In the genomic region with DNA sequence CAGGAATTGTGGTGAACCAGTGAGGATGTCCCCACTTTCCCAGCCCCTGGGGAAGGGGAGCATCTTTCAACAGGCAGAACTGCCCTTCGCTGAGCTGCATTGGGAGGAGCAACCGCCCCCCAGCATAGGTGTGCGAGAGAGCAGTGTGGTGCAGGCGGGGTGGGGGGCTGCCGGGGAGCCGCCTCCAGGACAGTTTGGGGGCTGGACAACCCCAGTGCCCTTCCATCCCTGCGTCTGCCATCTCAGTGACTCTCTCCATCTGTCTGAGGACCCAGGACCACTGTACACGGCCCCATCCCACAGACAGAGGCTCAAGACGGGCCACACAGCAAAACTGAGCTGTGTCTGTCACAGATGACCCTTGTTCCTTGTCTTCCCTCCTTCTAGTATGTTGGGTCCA, we compare ENCODE assay signal across 17 cellular contexts. TPM values are rescaled to one million over a fixed set of nuclear protein-coding genes. Genes with fewer than 3 reads are reported as not detected.
"Had no signal": no experiment of that assay in that cellular context is flagged by ENCODE, and none has a peak within 500 bp of the region (broad histone marks: within the 10 kb centered on the region; RNA-seq: fewer than 3 reads in every experiment).

No MANE protein-coding gene starts in this region.

- H3K4me3 ChIP-seq: coronary artery, esophagus muscularis mucosa, SJCRH30, smooth muscle cell, testis, upper lobe of left lung had no signal

- H3K27ac ChIP-seq: esophagus muscularis mucosa, parathyroid adenoma, SJCRH30, upper lobe of left lung had no signal

- H3K9me3 ChIP-seq: esophagus muscularis mucosa, SJCRH30, testis, upper lobe of left lung had no signal

- H3K36me3 ChIP-seq: SJCRH30, upper lobe of left lung had no signal

- H3K4me1 ChIP-seq: parathyroid adenoma, SJCRH30, upper lobe of left lung had no signal

- H3K4me1 Mint-ChIP-seq: activated CD4-positive, alpha-beta T cell treated with anti-CD3 and anti-CD28 coated beads, Interleukin-2, amount 10 ng/mL, durations not matched to agents 7 days and 5 days; activated naive CD4-positive, alpha-beta T cell treated with anti-CD3 and anti-CD28 coated beads, Interleukin-2, amount 10 ng/mL, durations not matched to agents 7 days and 5 days had no signal

- H3K4me3 Mint-ChIP-seq: activated CD4-positive, alpha-beta T cell treated with anti-CD3 and anti-CD28 coated beads, Interleukin-2, amount 10 ng/mL, durations not matched to agents 7 days and 5 days; activated naive CD4-positive, alpha-beta T cell treated with anti-CD3 and anti-CD28 coated beads, Interleukin-2, amount 10 ng/mL, durations not matched to agents 7 days and 5 days; stimulated activated naive CD8-positive, alpha-beta T cell treated with anti-CD3 and anti-CD28 coated beads, Interleukin-15, Interleukin-2, amounts not matched to agents 100 ng/mL and 50 ng/mL, for 24 hours had no signal

- DNase-seq: activated CD4-positive, alpha-beta T cell treated with anti-CD3 and anti-CD28 coated beads, Interleukin-2, amount 10 ng/mL, durations not matched to agents 7 days and 5 days; activated CD4-positive, CD25-positive, alpha-beta regulatory T cell; activated CD8-positive, alpha-beta memory T cell treated with anti-CD3 and anti-CD28 coated beads for 24 hours; activated naive CD4-positive, alpha-beta T cell treated with anti-CD3 and anti-CD28 coated beads, Interleukin-2, amount 10 ng/mL, durations not matched to agents 7 days and 5 days; effector CD4-positive, alpha-beta T cell; kidney glomerular epithelial cell; midbrain; SJCRH30; SW 1271; testis had no signal

- H3K27ac Mint-ChIP-seq: activated CD4-positive, alpha-beta T cell treated with anti-CD3 and anti-CD28 coated beads, Interleukin-2, amount 10 ng/mL, durations not matched to agents 7 days and 5 days; activated naive CD4-positive, alpha-beta T cell treated with anti-CD3 and anti-CD28 coated beads, Interleukin-2, amount 10 ng/mL, durations not matched to agents 7 days and 5 days; stimulated activated naive CD8-positive, alpha-beta T cell treated with anti-CD3 and anti-CD28 coated beads, Interleukin-15, Interleukin-2, amounts not matched to agents 100 ng/mL and 50 ng/mL, for 24 hours had no signal

- H3K9me3 Mint-ChIP-seq: activated CD4-positive, alpha-beta T cell treated with anti-CD3 and anti-CD28 coated beads, Interleukin-2, amount 10 ng/mL, durations not matched to agents 7 days and 5 days; activated naive CD4-positive, alpha-beta T cell treated with anti-CD3 and anti-CD28 coated beads, Interleukin-2, amount 10 ng/mL, durations not matched to agents 7 days and 5 days; stimulated activated naive CD8-positive, alpha-beta T cell treated with anti-CD3 and anti-CD28 coated beads, Interleukin-15, Interleukin-2, amounts not matched to agents 100 ng/mL and 50 ng/mL, for 24 hours had no signal

- H3K27me3 ChIP-seq: esophagus muscularis mucosa, SJCRH30, testis, upper lobe of left lung had no signal

- H3K27me3 Mint-ChIP-seq: activated CD4-positive, alpha-beta T cell treated with anti-CD3 and anti-CD28 coated beads, Interleukin-2, amount 10 ng/mL, durations not matched to agents 7 days and 5 days; stimulated activated naive CD8-positive, alpha-beta T cell treated with anti-CD3 and anti-CD28 coated beads, Interleukin-15, Interleukin-2, amounts not matched to agents 100 ng/mL and 50 ng/mL, for 24 hours had no signal

- H3K36me3 Mint-ChIP-seq: activated naive CD4-positive, alpha-beta T cell treated with anti-CD3 and anti-CD28 coated beads, Interleukin-2, amount 10 ng/mL, durations not matched to agents 7 days and 5 days had no signal

RNA-seq across cellular contexts. Expression of gene PODN, which starts 14.2 kb away (rescaled TPM):
- total RNA-seq: activated CD4-positive, alpha-beta T cell treated with anti-CD3 and anti-CD28 coated beads, Interleukin-2, amount 10 ng/mL, durations not matched to agents 7 days and 5 days; T-helper 2 cell treated with Interferon-gamma antibody and Interleukin-4, amounts not matched to agents 100 ng/mL and 5 ng/mL, for 36 hours had no signal
